17 cellular contexts compared by ENCODE assay signal in genomic region chr17:77916284-77916683, GRCh38. TPM values are rescaled to one million over a fixed set of nuclear protein-coding genes. Genes with fewer than 3 reads are reported as not detected.
A peak's percentile ranks its signal among the peaks of the same experiment; 100 is the strongest.
DNase-seq lines count a peak whose midpoint lies in the region; ATAC-seq and TF ChIP-seq lines count a peak whose summit lies in the region.
"Had no signal": no experiment of that assay in that cellular context is flagged by ENCODE, and none has a peak within 500 bp of the region (broad histone marks: within the 10 kb centered on the region; RNA-seq: fewer than 3 reads in every experiment).

No MANE protein-coding gene starts in this region.

- intact Hi-C loops in naive thymus-derived CD4-positive, alpha-beta T cell (cut with micrococcal nuclease): no loop called here
- intact Hi-C loops in sciatic nerve (cut with DNase I) (no loop called here), thyroid gland (cut with DNase I) (no loop called here)

- no peaks in the 10 kb centered on the region for H3K27me3 ChIP-seq in naive thymus-derived CD4-positive, alpha-beta T cell (ENCODE audit: control insufficient read depth in 2 of 2, insufficient read depth in 2 of 2, low read length in 2 of 2)
- no peaks in the 10 kb centered on the region for H3K27me3 ChIP-seq in thyroid gland

- CTCF ChIA-PET in naive thymus-derived CD4-positive, alpha-beta T cell (lab: Charles Lee): interaction anchor here (0.6 to 1.1 kb wide), 4 partner anchors 13 to 104 kb away, joined by 3 to 5 read pairs (median 4); no protein-coding TSS in a partner anchor

- POLR2A ChIA-PET in naive thymus-derived CD4-positive, alpha-beta T cell (lab: Charles Lee): interaction anchor here (0.7 to 1.0 kb wide), 2 partner anchors 42 to 512 kb away, joined by 4 read pairs; partner anchors contain the start of gene TNRC6C

- peak overlapping the region; percentile 52 to 70 for H3K4me3 Mint-ChIP-seq in activated T-cell treated with anti-CD3 and anti-CD28 coated beads, Interleukin-2, amount 50 U/mL, for 72 hours
- peak overlapping the region in 9 of 10 donors; percentile 58 to 79 (median 70) for H3K4me3 Mint-ChIP-seq in naive thymus-derived CD4-positive, alpha-beta T cell
- H3K4me3 Mint-ChIP-seq: HFFc6 had no signal

- H3K4me1 ChIP-seq in naive thymus-derived CD4-positive, alpha-beta T cell (ENCODE audit: control insufficient read depth in 2 of 2, insufficient read depth in 2 of 2, low read length in 2 of 2): peaks cover 0 to 4% of the 10 kb centered on the region in 2 donors
- H3K4me1 ChIP-seq in thyroid gland: peaks cover 4 to 6% of the 10 kb centered on the region in 2 donors

- H3K4me3 ChIP-seq in naive thymus-derived CD4-positive, alpha-beta T cell (ENCODE audit: low read length): no peak overlapping the region
- H3K4me3 ChIP-seq in thyroid gland (replicated peaks in 1 of 3): no peak overlapping the region

- H3K27ac Mint-ChIP-seq in activated T-cell treated with anti-CD3 and anti-CD28 coated beads, Interleukin-2, amount 50 U/mL, for 72 hours: no peak overlapping the region
- H3K27ac Mint-ChIP-seq in naive thymus-derived CD4-positive, alpha-beta T cell: no peak overlapping the region
- H3K27ac Mint-ChIP-seq: HFFc6 had no signal

- H3K36me3 ChIP-seq in naive thymus-derived CD4-positive, alpha-beta T cell (ENCODE audit: control insufficient read depth in 2 of 3, insufficient read depth in 3 of 3, low read length in 3 of 3): no peaks in the 10 kb centered on the region
- H3K36me3 ChIP-seq in thyroid gland: no peaks in the 10 kb centered on the region

- no peaks in the 10 kb centered on the region for H3K36me3 Mint-ChIP-seq in activated T-cell treated with anti-CD3 and anti-CD28 coated beads, Interleukin-2, amount 50 U/mL, for 72 hours (ENCODE audit: insufficient read depth in 2 of 2)
- no peaks in the 10 kb centered on the region for H3K36me3 Mint-ChIP-seq in naive thymus-derived CD4-positive, alpha-beta T cell

- peaks cover 40% of the 10 kb centered on the region for H3K27me3 Mint-ChIP-seq in activated T-cell treated with anti-CD3 and anti-CD28 coated beads, Interleukin-2, amount 50 U/mL, for 72 hours (ENCODE audit: low read depth)
- H3K27me3 Mint-ChIP-seq in naive thymus-derived CD4-positive, alpha-beta T cell: peaks cover 25 to 70% (median 46%) of the 10 kb centered on the region in 5 donors

- WGBS in thyroid gland, 2 donors: 68 to 80% methylated on average over 8 of the region's 8 CpGs

- no peak for ATAC-seq in activated T-cell treated with anti-CD3 and anti-CD28 coated beads, Interleukin-2, amount 50 U/mL, for 72 hours (replicated peaks in 1 of 2)
- no peak for ATAC-seq in naive thymus-derived CD4-positive, alpha-beta T cell
- ATAC-seq in sciatic nerve (peak; percentile 36), HG02840 (IDR thresholded peaks at IDR 0.05; ENCODE audit: low FRiP score, unreplicated experiment) (no peak)

- H3K9me3 Mint-ChIP-seq in activated T-cell treated with anti-CD3 and anti-CD28 coated beads, Interleukin-2, amount 50 U/mL, for 72 hours: no peaks in the 10 kb centered on the region
- H3K9me3 Mint-ChIP-seq in naive thymus-derived CD4-positive, alpha-beta T cell: peaks cover 0 to 5% (median 0%) of the 10 kb centered on the region in 11 donors
- H3K9me3 Mint-ChIP-seq: HFFc6 had no signal

- TF ChIP-seq CTCF in VCaP (conservative IDR thresholded peaks at IDR 0.05): no peak
- no peak for TF ChIP-seq CTCF in thyroid gland (IDR thresholded peaks at IDR 0.05)

- peak overlapping the region; percentile 21; the same call in 1 of the 2 replicates for H3K27ac ChIP-seq in VCaP
- H3K27ac ChIP-seq in naive thymus-derived CD4-positive, alpha-beta T cell (ENCODE audit: low read depth, low read length): no peak overlapping the region
- H3K27ac ChIP-seq in thyroid gland: no peak overlapping the region
- H3K27ac ChIP-seq: 22Rv1, HL-60 had no signal

- TF ChIP-seq POLR2A in thyroid gland (IDR thresholded peaks at IDR 0.05): no peak

- peaks cover 13% of the 10 kb centered on the region for H3K4me1 Mint-ChIP-seq in activated T-cell treated with anti-CD3 and anti-CD28 coated beads, Interleukin-2, amount 50 U/mL, for 72 hours (ENCODE audit: low read depth)
- H3K4me1 Mint-ChIP-seq in naive thymus-derived CD4-positive, alpha-beta T cell: peaks cover 10 to 26% (median 14%) of the 10 kb centered on the region in 7 donors

- DNase-seq in activated T-cell treated with anti-CD3 and anti-CD28 coated beads, Interleukin-2, amount 50 U/mL, for 72 hours: no peak
- no peak for DNase-seq in activated T-cell treated with anti-CD3 and anti-CD28 coated beads, Interleukin-2, amount 50 U/mL, for 1 hour
- DNase-seq in naive thymus-derived CD4-positive, alpha-beta T cell: no peak
- DNase-seq in sciatic nerve (ENCODE audit: low spot score) (no peak), NCI-H2171 treated with DMSO at 0.1 percent for 48 hours (lab: John Stamatoyannopoulos, UW) (no peak), thyroid gland (no peak)
- DNase-seq: H7, HFFc6, IMR-90, NCI-H1417 treated with DMSO at 0.1 percent for 48 hours, NCI-H187 treated with DMSO at 0.1 percent for 48 hours, NCI-H226, NCI-H524 had no signal

- H3K9me3 ChIP-seq in naive thymus-derived CD4-positive, alpha-beta T cell (ENCODE audit: control insufficient read depth in 2 of 3, low read length in 3 of 3): no peaks in the 10 kb centered on the region
- no peaks in the 10 kb centered on the region for H3K9me3 ChIP-seq in thyroid gland

RNA-seq across cellular contexts. Expression of gene TNRC6C, which starts 42.2 kb away (rescaled TPM):
- total RNA-seq in activated T-cell treated with anti-CD3 and anti-CD28 coated beads, Interleukin-2, amount 50 U/mL, for 72 hours: 10 to 100 TPM; 26.5 to 30.5 TPM
- total RNA-seq in naive thymus-derived CD4-positive, alpha-beta T cell: 100 to 1,000 TPM in 3 of 5 experiments, 10 to 100 TPM in 2; 28.6 to 133 (median 104) TPM
- 1 to 10 TPM; 7.4 to 8.2 TPM for polyA plus RNA-seq in naive thymus-derived CD4-positive, alpha-beta T cell
- 69.3 TPM for total RNA-seq in sciatic nerve
- 10 to 100 TPM in 3 of 4 donors, 1 to 10 TPM in 1; 9.1 to 32.7 (median 14.3) TPM for total RNA-seq in thyroid gland
